Comparison of ENCODE assay signal across 1 cellular context in the genomic region with DNA sequence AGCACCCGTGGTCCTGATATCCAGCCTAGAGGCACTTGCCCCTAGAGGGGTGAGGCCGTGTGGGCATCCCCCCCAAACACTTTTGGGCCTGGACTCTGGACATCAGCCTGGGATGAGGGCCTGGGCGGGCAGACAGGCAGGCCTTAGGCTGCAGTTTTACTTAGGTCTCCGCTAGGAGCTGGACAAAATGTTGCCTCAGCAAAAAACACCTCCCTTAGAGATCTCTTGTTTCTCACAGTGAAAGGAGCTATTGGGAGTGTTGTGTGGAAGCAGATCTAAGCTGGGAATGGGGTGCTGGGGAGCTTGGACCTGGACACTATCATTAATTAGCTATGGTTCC.
TF ChIP-seq lines count a peak whose summit lies in the region.

No MANE protein-coding gene starts in this region.

TF ChIP-seq in neural cell, 6 proteins besides CTCF, POLR2A, EP300 and RAD21:
- peak; percentile 1 for TF ChIP-seq POLR2AphosphoS5 (IDR thresholded peaks at IDR 0.05)
- TF ChIP-seq, protein P1, sequence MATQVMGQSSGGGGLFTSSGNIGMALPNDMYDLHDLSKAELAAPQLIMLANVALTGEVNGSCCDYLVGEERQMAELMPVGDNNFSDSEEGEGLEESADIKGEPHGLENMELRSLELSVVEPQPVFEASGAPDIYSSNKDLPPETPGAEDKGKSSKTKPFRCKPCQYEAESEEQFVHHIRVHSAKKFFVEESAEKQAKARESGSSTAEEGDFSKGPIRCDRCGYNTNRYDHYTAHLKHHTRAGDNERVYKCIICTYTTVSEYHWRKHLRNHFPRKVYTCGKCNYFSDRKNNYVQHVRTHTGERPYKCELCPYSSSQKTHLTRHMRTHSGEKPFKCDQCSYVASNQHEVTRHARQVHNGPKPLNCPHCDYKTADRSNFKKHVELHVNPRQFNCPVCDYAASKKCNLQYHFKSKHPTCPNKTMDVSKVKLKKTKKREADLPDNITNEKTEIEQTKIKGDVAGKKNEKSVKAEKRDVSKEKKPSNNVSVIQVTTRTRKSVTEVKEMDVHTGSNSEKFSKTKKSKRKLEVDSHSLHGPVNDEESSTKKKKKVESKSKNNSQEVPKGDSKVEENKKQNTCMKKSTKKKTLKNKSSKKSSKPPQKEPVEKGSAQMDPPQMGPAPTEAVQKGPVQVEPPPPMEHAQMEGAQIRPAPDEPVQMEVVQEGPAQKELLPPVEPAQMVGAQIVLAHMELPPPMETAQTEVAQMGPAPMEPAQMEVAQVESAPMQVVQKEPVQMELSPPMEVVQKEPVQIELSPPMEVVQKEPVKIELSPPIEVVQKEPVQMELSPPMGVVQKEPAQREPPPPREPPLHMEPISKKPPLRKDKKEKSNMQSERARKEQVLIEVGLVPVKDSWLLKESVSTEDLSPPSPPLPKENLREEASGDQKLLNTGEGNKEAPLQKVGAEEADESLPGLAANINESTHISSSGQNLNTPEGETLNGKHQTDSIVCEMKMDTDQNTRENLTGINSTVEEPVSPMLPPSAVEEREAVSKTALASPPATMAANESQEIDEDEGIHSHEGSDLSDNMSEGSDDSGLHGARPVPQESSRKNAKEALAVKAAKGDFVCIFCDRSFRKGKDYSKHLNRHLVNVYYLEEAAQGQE (IDR thresholded peaks at IDR 0.05; ENCODE audit: borderline replicate concordance): no peak
TF ChIP-seq in neural cell: peak in this region for 1.
